23 cellular contexts compared by ENCODE assay signal in genomic region chr12:76198839-76199238, GRCh38.
"Had no signal": no experiment of that assay in that cellular context is flagged by ENCODE, and none has a peak within 500 bp of the region (broad histone marks: within the 10 kb centered on the region; RNA-seq: fewer than 3 reads in every experiment).

No MANE protein-coding gene starts in this region.

- DNase-seq: Kasumi-1, MM.1S, NCI-H1092 treated with DMSO at 0.1 percent for 48 hours, NCI-H1436, NCI-H187, NCI-H2029, NCI-H2081 treated with DMSO at 0.1 percent for 48 hours, NCI-H2171, NCI-H226, NCI-H446, NCI-H510A, NCI-H524 treated with DMSO at 0.1 percent for 48 hours, NCI-H69, NCI-H774, PC-9, Peyer's patch, Right ventricle myocardium superior, RPMI8226, SIG-M5 had no signal

- H3K27me3 ChIP-seq: Peyer's patch, SJSA1 had no signal

- H3K36me3 ChIP-seq: Peyer's patch, SJSA1 had no signal

- H3K4me2 ChIP-seq: KMS-11, PC-9 had no signal

- H3K9ac ChIP-seq: KMS-11 had no signal

- H3K27ac ChIP-seq: KMS-11, Peyer's patch, SK-N-MC had no signal

- H3K4me1 ChIP-seq: Peyer's patch had no signal

- FAIRE-seq: HTR-8/SVneo had no signal

- H2AFZ ChIP-seq: PC-9 had no signal

- H3K4me3 ChIP-seq: PC-9, Peyer's patch, SJSA1, SK-N-MC had no signal
